In the genomic region with DNA sequence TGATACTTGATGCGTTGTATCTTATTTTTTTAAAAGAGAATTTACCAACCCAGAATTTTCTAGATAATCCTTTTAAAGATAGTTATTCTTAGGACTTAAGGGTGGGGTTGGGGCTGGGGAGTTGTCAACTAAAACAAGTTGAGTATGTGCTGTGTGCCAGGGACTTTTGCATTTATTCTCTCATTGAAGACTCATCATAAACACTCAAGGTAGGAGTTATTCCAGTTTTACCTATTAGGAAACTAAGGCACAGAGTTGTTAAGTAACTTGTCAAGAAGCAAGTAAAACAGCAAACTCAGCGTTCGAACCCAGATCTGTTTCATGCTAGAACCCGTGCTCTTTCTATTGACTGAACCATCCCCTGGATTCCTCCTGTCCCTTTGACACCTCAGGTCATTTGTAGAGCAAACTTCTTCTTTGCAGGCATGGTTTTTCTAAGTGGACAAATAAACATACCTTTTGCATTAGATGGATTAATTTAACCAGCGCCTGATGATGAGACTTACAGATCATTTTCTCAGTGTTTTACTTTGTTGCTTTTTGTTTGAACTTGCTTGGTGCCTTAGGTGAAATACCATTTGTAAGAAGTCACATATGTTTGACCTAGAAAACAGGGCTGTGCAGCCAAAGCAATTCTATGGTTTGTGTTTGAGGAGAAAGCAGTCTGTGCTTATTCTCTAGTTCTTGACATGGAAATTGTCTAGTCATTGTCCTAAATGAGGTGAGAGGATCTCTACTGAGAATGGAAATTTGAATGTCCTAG, we compare ENCODE assay signal across 15 cellular contexts.
DNase-seq lines count a peak whose midpoint lies in the region; ATAC-seq, FAIRE-seq and TF ChIP-seq lines count a peak whose summit lies in the region.
"Had no signal": no experiment of that assay in that cellular context is flagged by ENCODE, and none has a peak within 500 bp of the region (broad histone marks: within the 10 kb centered on the region; RNA-seq: fewer than 3 reads in every experiment).

No MANE protein-coding gene starts in this region.

- POLR2A ChIA-PET in MCF 10A (lab: Yijun Ruan, JAX) = interaction anchor here (0.7 to 7.2 kb wide), 12 partner anchors 9 to 110 kb away, joined by 3 to 77 read pairs (median 4); a partner anchor contains a TSS

- peak overlapping the region; percentile 79 for H3K27ac Mint-ChIP-seq in MCF 10A (ENCODE audit: low read depth, unreplicated experiment)
- H3K27ac Mint-ChIP-seq: activated CD4-positive, alpha-beta T cell treated with anti-CD3 and anti-CD28 coated beads for 36 hours; activated T-cell treated with anti-CD3 and anti-CD28 coated beads, Interleukin-2, amount 50 U/mL, for 24 hours had no signal

- no peak overlapping the region for H2AFZ ChIP-seq in Karpas-422 (ENCODE audit: low read length)

- peaks cover 44% of the 10 kb centered on the region for H3K4me1 ChIP-seq in Karpas-422 (ENCODE audit: low read length)
- peaks cover 5 to 54% (median 9%) of the 10 kb centered on the region in 3 donors for H3K4me1 ChIP-seq in gastroesophageal sphincter

- no peak overlapping the region for H3K4me2 ChIP-seq in Karpas-422 (ENCODE audit: low read depth, low read length, poor library complexity, severe bottlenecking)

- H3K9me3 Mint-ChIP-seq in MCF 10A (ENCODE audit: unreplicated experiment) = no peaks in the 10 kb centered on the region
- H3K9me3 Mint-ChIP-seq: activated T-cell treated with anti-CD3 and anti-CD28 coated beads, Interleukin-2, amount 50 U/mL, for 24 hours had no signal

- H3K9me3 ChIP-seq in Karpas-422 (ENCODE audit: low read length) = no peaks in the 10 kb centered on the region
- no peaks in the 10 kb centered on the region for H3K9me3 ChIP-seq in gastroesophageal sphincter
- H3K9me3 ChIP-seq: transverse colon had no signal

- ATAC-seq in gastroesophageal sphincter = no peak
- ATAC-seq in SK-N-SH treated with all-trans-retinoic acid at 6 μM for 48 hours = no peak
- ATAC-seq: activated CD4-positive, alpha-beta T cell treated with anti-CD3 and anti-CD28 coated beads for 36 hours had no signal

- in situ Hi-C loops in Caki2 (cut with HindIII; ENCODE audit: low pct_unique_long_range_greater_than_20kb, low sequenced_read_pairs) = no loop called here

- no peak for TF ChIP-seq CTCF in MCF 10A (IDR thresholded peaks at IDR 0.05; ENCODE audit: unreplicated experiment)
- no peak for TF ChIP-seq CTCF in gastroesophageal sphincter (IDR thresholded peaks at IDR 0.05)
- no peak for TF ChIP-seq CTCF in D721Med (IDR thresholded peaks at IDR 0.05; ENCODE audit: insufficient read depth, missing control alignments)

- FAIRE-seq in D721Med (lab: Jason Lieb, UNC) = no peak

- CTCF ChIA-PET in MCF 10A (lab: Yijun Ruan, JAX) = interaction anchor here (0.8 to 1.4 kb wide), 3 partner anchors 41 to 111 kb away, joined by 3 to 4 read pairs (median 4); no protein-coding TSS in a partner anchor

- WGBS in gastroesophageal sphincter (ENCODE audit: low coverage in 1 of 2), 2 donors = 77 to 82% methylated on average over 5 of the region's 5 CpGs

- no peak for TF ChIP-seq POLR2A in gastroesophageal sphincter (IDR thresholded peaks at IDR 0.05)

- H3K4me3 ChIP-seq in Karpas-422 (ENCODE audit: low read length) (no peak overlapping the region), gastroesophageal sphincter (no peak overlapping the region)
- H3K4me3 ChIP-seq: transverse colon had no signal

- H3K27ac ChIP-seq in Karpas-422 (ENCODE audit: low read length) (peak overlapping the region; percentile 34), gastroesophageal sphincter (no peak overlapping the region)

- H3K4me3 Mint-ChIP-seq in MCF 10A (ENCODE audit: unreplicated experiment) = peak overlapping the region; percentile 48
- H3K4me3 Mint-ChIP-seq: activated CD4-positive, alpha-beta T cell treated with anti-CD3 and anti-CD28 coated beads for 36 hours; activated T-cell treated with anti-CD3 and anti-CD28 coated beads, Interleukin-2, amount 50 U/mL, for 24 hours had no signal

- H3K36me3 ChIP-seq in Karpas-422 (ENCODE audit: insufficient read depth, low read length) (no peaks in the 10 kb centered on the region), gastroesophageal sphincter (no peaks in the 10 kb centered on the region)
- H3K36me3 ChIP-seq: transverse colon had no signal

- no peaks in the 10 kb centered on the region for H3K9me2 ChIP-seq in Karpas-422 (replicated peaks; ENCODE audit: insufficient read depth, low read length)

- DNase-seq in Caki2 (ENCODE audit: low read depth) (peak; percentile 82), Karpas-422 (no peak), MCF 10A (ENCODE audit: unreplicated experiment) (peak; percentile 36), iris pigment epithelial cell (ENCODE audit: low read depth) (peak; percentile 82), D721Med (ENCODE audit: insufficient read length, low spot score) (no peak), DMS79 treated with DMSO at 0.1 percent for 48 hours (lab: John Stamatoyannopoulos, UW) (no peak)
- DNase-seq: activated CD4-positive, alpha-beta T cell treated with anti-CD3 and anti-CD28 coated beads for 36 hours; activated T-cell treated with anti-CD3 and anti-CD28 coated beads, Interleukin-2, amount 50 U/mL, for 24 hours; amniotic stem cell; DMS153; kidney glomerular epithelial cell; stimulated activated CD8-positive, alpha-beta memory T cell treated with anti-CD3 and anti-CD28 coated beads, Interleukin-4, amount 100 ng/mL, for 48 hours; transverse colon had no signal

- no peaks in the 10 kb centered on the region for H3K36me3 Mint-ChIP-seq in MCF 10A (ENCODE audit: insufficient read depth, unreplicated experiment)

- intact Hi-C loops in MCF 10A (cut with micrococcal nuclease) = no loop called here

- peaks cover 92% of the 10 kb centered on the region for H3K79me2 ChIP-seq in Karpas-422 (ENCODE audit: low read length)

- BruUV-seq in MCF 10A (replicated peaks; lab: Mats Ljungman, UMichigan) = no TSS peak

- peaks cover 41% of the 10 kb centered on the region for H3K4me1 Mint-ChIP-seq in MCF 10A (ENCODE audit: insufficient read depth, unreplicated experiment)

- TF ChIP-seq EP300 in gastroesophageal sphincter (IDR thresholded peaks at IDR 0.05) = no peak

- H4K20me1 ChIP-seq in Karpas-422 (ENCODE audit: insufficient read depth, low read depth, low read length) = no peaks in the 10 kb centered on the region

- H3K27me3 Mint-ChIP-seq in MCF 10A (ENCODE audit: insufficient read depth, unreplicated experiment) = no peaks in the 10 kb centered on the region
- H3K27me3 Mint-ChIP-seq: activated CD4-positive, alpha-beta T cell treated with anti-CD3 and anti-CD28 coated beads for 36 hours; activated T-cell treated with anti-CD3 and anti-CD28 coated beads, Interleukin-2, amount 50 U/mL, for 24 hours had no signal

- H3K9ac ChIP-seq in Karpas-422 (ENCODE audit: low read length) = no peak overlapping the region

- H3K27me3 ChIP-seq in Karpas-422 (ENCODE audit: low read length) = no peaks in the 10 kb centered on the region
- no peaks in the 10 kb centered on the region for H3K27me3 ChIP-seq in gastroesophageal sphincter
- H3K27me3 ChIP-seq: transverse colon had no signal

TF ChIP-seq in SK-N-SH treated with all-trans-retinoic acid at 6 μM for 48 hours, 23 proteins besides CTCF, POLR2A, EP300 and RAD21:
- no peak for TF ChIP-seq SNAI2 (CRISPR knock-in tag; IDR thresholded peaks at IDR 0.05)
- TF ChIP-seq ESRRG (CRISPR knock-in tag; IDR thresholded peaks at IDR 0.05) = no peak
- TF ChIP-seq, protein P1, sequence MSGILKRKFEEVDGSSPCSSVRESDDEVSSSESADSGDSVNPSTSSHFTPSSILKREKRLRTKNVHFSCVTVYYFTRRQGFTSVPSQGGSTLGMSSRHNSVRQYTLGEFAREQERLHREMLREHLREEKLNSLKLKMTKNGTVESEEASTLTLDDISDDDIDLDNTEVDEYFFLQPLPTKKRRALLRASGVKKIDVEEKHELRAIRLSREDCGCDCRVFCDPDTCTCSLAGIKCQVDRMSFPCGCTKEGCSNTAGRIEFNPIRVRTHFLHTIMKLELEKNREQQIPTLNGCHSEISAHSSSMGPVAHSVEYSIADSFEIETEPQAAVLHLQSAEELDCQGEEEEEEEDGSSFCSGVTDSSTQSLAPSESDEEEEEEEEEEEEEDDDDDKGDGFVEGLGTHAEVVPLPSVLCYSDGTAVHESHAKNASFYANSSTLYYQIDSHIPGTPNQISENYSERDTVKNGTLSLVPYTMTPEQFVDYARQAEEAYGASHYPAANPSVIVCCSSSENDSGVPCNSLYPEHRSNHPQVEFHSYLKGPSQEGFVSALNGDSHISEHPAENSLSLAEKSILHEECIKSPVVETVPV (CRISPR knock-in tag; IDR thresholded peaks at IDR 0.05) = no peak

Comparison
In these comparisons a context has a peak if more than half of its experiments do, and no peak if none do; other contexts are left out.
1. DNase-seq: peak in Caki2 (single experiment), MCF 10A (single experiment) and iris pigment epithelial cell (single experiment); none in Karpas-422 (single experiment), D721Med (single experiment) and DMS79 treated with DMSO at 0.1 percent for 48 hours (single experiment).